29 cellular contexts compared by ENCODE assay signal in genomic region chr11:117396970-117397369, GRCh38.
"Had no signal": no experiment of that assay in that cellular context is flagged by ENCODE, and none has a peak within 500 bp of the region (broad histone marks: within the 10 kb centered on the region; RNA-seq: fewer than 3 reads in every experiment).

No MANE protein-coding gene starts in this region.

- H3K27me3 ChIP-seq: adrenal gland, body of pancreas, breast epithelium, MG63, SJCRH30 had no signal

- H3K9me3 ChIP-seq: adrenal gland, body of pancreas, MG63 had no signal

- ATAC-seq: activated CD8-positive, alpha-beta T cell treated with anti-CD3 and anti-CD28 coated beads for 36 hours; body of pancreas; PC-3 had no signal

- DNase-seq: activated CD4-positive, alpha-beta T cell treated with anti-CD3 and anti-CD28 coated beads, Interleukin-2, amount 10 ng/mL, durations not matched to agents 24 days and 14 days; activated CD4-positive, alpha-beta T cell treated with anti-CD3 and anti-CD28 coated beads, Interleukin-2, amount 50 U/mL, for 4 hours; activated CD8-positive, alpha-beta T cell treated with anti-CD3 and anti-CD28 coated beads for 36 hours; activated gamma-delta T cell; activated naive CD4-positive, alpha-beta T cell treated with Interleukin-2 at 50 U/mL for 16 hours; activated naive CD8-positive, alpha-beta T cell treated with anti-CD3 and anti-CD28 coated beads, Interleukin-2, amount 10 ng/mL, durations not matched to agents 7 days and 5 days; activated T-cell treated with anti-CD3 and anti-CD28 coated beads, Interleukin-2, amount 50 U/mL, for 24 hours; adrenal gland; body of pancreas; Kasumi-1; KG1; MG63; NCI-H1048; NCI-H1105 treated with DMSO at 0.1 percent for 48 hours; NCI-H1436; NCI-H1694; NCI-H1930; NCI-H2081 treated with DMSO at 0.1 percent for 48 hours; NCI-H345; NCI-H524 treated with DMSO at 0.1 percent for 48 hours; PC-3; SHP77; SJCRH30 had no signal

- H3K4me1 ChIP-seq: adrenal gland, body of pancreas, breast epithelium, SJCRH30 had no signal

- H3K27ac ChIP-seq: adrenal gland, body of pancreas, breast epithelium, RWPE1, SJCRH30, SK-N-MC had no signal

- FAIRE-seq: astrocyte, RCC 7860, TTC549 had no signal

- H3K36me3 ChIP-seq: breast epithelium had no signal

- H3K4me3 ChIP-seq: adrenal gland, body of pancreas, breast epithelium, MG63, SJCRH30, SK-N-MC had no signal
